ENCODE assay signal across 1 cellular context in the genomic region with DNA sequence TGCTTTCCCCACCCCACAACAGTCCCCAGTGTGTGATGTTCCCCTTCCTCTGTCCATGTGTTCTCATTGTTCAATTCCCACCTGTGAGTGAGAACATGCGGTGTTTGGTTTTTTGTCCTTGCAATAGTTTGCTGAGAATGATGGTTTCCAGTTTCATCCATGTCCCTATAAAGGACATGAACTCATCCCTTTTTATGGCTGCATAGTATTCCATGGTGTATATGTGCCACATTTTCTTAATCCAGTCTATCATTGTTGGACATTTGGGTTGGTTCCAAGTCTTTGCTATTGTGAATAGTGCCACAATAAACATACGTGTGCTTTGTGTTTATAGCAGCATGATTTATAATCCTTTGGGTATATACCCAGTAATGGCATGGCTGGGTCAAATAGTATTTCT. TPM values are rescaled to one million over a fixed set of nuclear protein-coding genes. Genes with fewer than 3 reads are reported as not detected.
"Had no signal": no experiment of that assay in that cellular context is flagged by ENCODE, and none has a peak within 500 bp of the region (broad histone marks: within the 10 kb centered on the region; RNA-seq: fewer than 3 reads in every experiment).

No MANE protein-coding gene starts in this region.

RNA-seq across cellular contexts. Expression of a gene that starts 11.3 kb away (rescaled TPM):
- total RNA-seq: LHCN-M2 had no signal
